In genomic region chr20:45337367-45338120, GRCh38 we compare ENCODE assay signal across 10 cellular contexts. TPM values are rescaled to one million over a fixed set of nuclear protein-coding genes. Genes with fewer than 3 reads are reported as not detected.
DNase-seq lines count a peak whose midpoint lies in the region; TF ChIP-seq lines count a peak whose summit lies in the region.
"Had no signal": no experiment of that assay in that cellular context is flagged by ENCODE, and none has a peak within 500 bp of the region (broad histone marks: within the 10 kb centered on the region; RNA-seq: fewer than 3 reads in every experiment).

No MANE protein-coding gene starts in this region.

- H3T11ph ChIP-seq in H9 (ENCODE audit: low read length): no peak overlapping the region

- TF ChIP-seq CTCF in H9 (conservative IDR thresholded peaks at IDR 0.05): no peak
- no peak for TF ChIP-seq CTCF in brain (conservative IDR thresholded peaks at IDR 0.05)

- peaks cover 3% of the 10 kb centered on the region; the same call in 1 of the 2 replicates for H3K79me2 ChIP-seq in H9 (ENCODE audit: insufficient read depth, low read length)

- no peak overlapping the region for H4K8ac ChIP-seq in H9 (replicated peaks; ENCODE audit: insufficient read length, low read depth, low read length)

- H3K9me3 ChIP-seq in H9 (ENCODE audit: control insufficient read depth, low read depth, low read length): no peaks in the 10 kb centered on the region

- peaks cover 2% of the 10 kb centered on the region for H4K20me1 ChIP-seq in H9 (ENCODE audit: control insufficient read depth, insufficient read depth, insufficient read length)

- no peaks in the 10 kb centered on the region for H3K27me3 ChIP-seq in H9 (ENCODE audit: insufficient read depth, low read length)

- H3K4me2 ChIP-seq in H9 (ENCODE audit: insufficient read depth, insufficient read length, low read length): no peak overlapping the region

- H3K79me1 ChIP-seq in H9 (ENCODE audit: insufficient read depth, low read depth, low read length, poor library complexity, severe bottlenecking): no peaks in the 10 kb centered on the region

- no peak overlapping the region for H2BK20ac ChIP-seq in H9 (ENCODE audit: low read depth, low read length, poor library complexity, severe bottlenecking)

- no peak overlapping the region for H4K5ac ChIP-seq in H9 (ENCODE audit: insufficient read length, low read depth, low read length)

- no peak overlapping the region for H3K23ac ChIP-seq in H9 (ENCODE audit: insufficient read length, low read depth, low read length)

- no CpG with 5 or more reads among the region's 15 CpGs for WGBS in H9 (ENCODE audit: extremely low coverage, insufficient read length, low lambda C conversion rate)

- H3K4me3 Mint-ChIP-seq in H9 (no peak overlapping the region), brain (no peak overlapping the region)

- H3K27ac Mint-ChIP-seq in H9 (peak overlapping the region; percentile 28 to 92 (median 40); a peak in 6 of 7 replicates), brain (peak overlapping the region in 4 of 5 experiments; percentile 14 to 81 (median 42))

- peaks cover 68 to 76% of the 10 kb centered on the region in 2 experiments for H3K4me1 Mint-ChIP-seq in H9
- H3K4me1 Mint-ChIP-seq in brain: peaks cover 37% of the 10 kb centered on the region

- H3K56ac ChIP-seq in H9 (ENCODE audit: insufficient read length, low read depth, low read length): no peak overlapping the region

- no peak overlapping the region for H2AK5ac ChIP-seq in H9 (ENCODE audit: insufficient read length, low read length)

- no peak overlapping the region for H2BK120ac ChIP-seq in H9 (ENCODE audit: low read depth, low read length, poor library complexity, severe bottlenecking)

- H3K9me3 Mint-ChIP-seq in H9: no peaks in the 10 kb centered on the region
- no peaks in the 10 kb centered on the region for H3K9me3 Mint-ChIP-seq in brain

- DNase-seq in H9: no peak
- DNase-seq in iPS-NIHi11 (ENCODE audit: low spot score): peak; percentile 45
- no peak for DNase-seq in effector CD4-positive, alpha-beta T cell
- DNase-seq in DMS 273 (lab: John Stamatoyannopoulos, UW; ENCODE audit: unreplicated experiment): no peak
- no peak for DNase-seq in CD1c-positive myeloid dendritic cell (ENCODE audit: extremely low spot score)
- DNase-seq in activated CD4-positive, alpha-beta T cell treated with anti-CD3 and anti-CD28 coated beads, Interleukin-2, amount 50 U/mL, for 4 hours: no peak
- DNase-seq: activated naive CD4-positive, alpha-beta T cell treated with Interleukin-2 at 50 U/mL for 16 hours; NCI-H345 had no signal

- H3K14ac ChIP-seq in H9 (ENCODE audit: insufficient read depth, low read length): 0 out of 2 replicates have a peak overlapping the region, but pooled peaks have one; percentile 44

- H3K36me3 Mint-ChIP-seq in H9 (ENCODE audit: insufficient read depth in 1 of 3, low read depth in 3 of 3) (peaks cover 13 to 34% (median 23%) of the 10 kb centered on the region in 3 experiments; a peak in 6 of 7 replicates), brain (no peaks in the 10 kb centered on the region)

- H3K27me3 Mint-ChIP-seq in H9 (ENCODE audit: low read depth) (no peaks in the 10 kb centered on the region; the same call in 1 of the 2 replicates), brain (no peaks in the 10 kb centered on the region)

- H3K18ac ChIP-seq in H9 (ENCODE audit: insufficient read length, low read depth, low read length): peak overlapping the region; percentile 15

- H3K23me2 ChIP-seq in H9 (ENCODE audit: insufficient read length, low read depth, low read length, poor library complexity, severe bottlenecking): peaks cover 3% of the 10 kb centered on the region

- H3K4ac ChIP-seq in H9 (ENCODE audit: low read depth, low read length): no peak overlapping the region; the same call in 1 of the 2 replicates

- no peak overlapping the region for H3K27ac ChIP-seq in H9 (ENCODE audit: insufficient read length, low read depth, low read length)
- H3K27ac ChIP-seq in skin epidermis: peak overlapping the region in 20 of 21 experiments; percentile 27 to 95 (median 71)

- H3K9ac ChIP-seq in H9 (ENCODE audit: extremely low read depth, insufficient read length, low read length): no peak overlapping the region

- no peak overlapping the region for H2BK5ac ChIP-seq in H9 (ENCODE audit: insufficient read length, low read length)

- no peak overlapping the region for H2BK12ac ChIP-seq in H9 (ENCODE audit: insufficient read length, low read depth, low read length)

- peak overlapping the region; percentile 73 for H4K91ac ChIP-seq in H9 (ENCODE audit: insufficient read length, low read depth, low read length)

- H3K4me1 ChIP-seq in H9 (ENCODE audit: insufficient read depth, low read length): peaks cover 20% of the 10 kb centered on the region

- no peak overlapping the region for H2BK15ac ChIP-seq in H9 (ENCODE audit: low read depth, low read length)

- no peak overlapping the region for H2AFZ ChIP-seq in H9 (ENCODE audit: low read length)

- no peak overlapping the region for H3K4me3 ChIP-seq in skin epidermis

RNA-seq across cellular contexts. Expression of gene SDC4, which starts 10.7 kb away (rescaled TPM):
- 50.7 and 54.3 TPM in 2 replicates for total RNA-seq in H9 (2021)
- polyA plus RNA-seq in brain (ENCODE audit: insufficient read depth, low read depth, low replicate concordance): 63.5 TPM

RNA-seq across cellular contexts. Expression of gene SYS1, which starts 25.4 kb away (rescaled TPM):
- total RNA-seq in H9 (2021): 18.6 and 21.0 TPM in 2 replicates
- polyA plus RNA-seq in brain (ENCODE audit: insufficient read depth, low read depth, low replicate concordance): 34.6 TPM

RNA-seq across cellular contexts. Expression of gene MATN4, which starts 29.4 kb away (rescaled TPM):
- total RNA-seq in H9 (2021): 0.11 TPM in 1 of 2 replicates, not detected in the other
- 0.20 TPM for polyA plus RNA-seq in brain (ENCODE audit: insufficient read depth, low read depth, low replicate concordance)

RNA-seq across cellular contexts. Expression of gene RBPJL, which starts 30.9 kb away (rescaled TPM):
- 0.28 TPM in 1 of 2 replicates, not detected in the other for total RNA-seq in H9 (2021)
- polyA plus RNA-seq in brain (ENCODE audit: insufficient read depth, low read depth, low replicate concordance): not detected

RNA-seq across cellular contexts. Expression of gene TP53TG5, which starts 40.6 kb away (rescaled TPM):
- total RNA-seq in H9 (2021): 0.59 TPM in 1 of 2 replicates, not detected in the other
- polyA plus RNA-seq in brain (ENCODE audit: insufficient read depth, low read depth, low replicate concordance): 4.8 TPM
